Comparison of ENCODE assay signal across 1 cellular context in the genomic region with DNA sequence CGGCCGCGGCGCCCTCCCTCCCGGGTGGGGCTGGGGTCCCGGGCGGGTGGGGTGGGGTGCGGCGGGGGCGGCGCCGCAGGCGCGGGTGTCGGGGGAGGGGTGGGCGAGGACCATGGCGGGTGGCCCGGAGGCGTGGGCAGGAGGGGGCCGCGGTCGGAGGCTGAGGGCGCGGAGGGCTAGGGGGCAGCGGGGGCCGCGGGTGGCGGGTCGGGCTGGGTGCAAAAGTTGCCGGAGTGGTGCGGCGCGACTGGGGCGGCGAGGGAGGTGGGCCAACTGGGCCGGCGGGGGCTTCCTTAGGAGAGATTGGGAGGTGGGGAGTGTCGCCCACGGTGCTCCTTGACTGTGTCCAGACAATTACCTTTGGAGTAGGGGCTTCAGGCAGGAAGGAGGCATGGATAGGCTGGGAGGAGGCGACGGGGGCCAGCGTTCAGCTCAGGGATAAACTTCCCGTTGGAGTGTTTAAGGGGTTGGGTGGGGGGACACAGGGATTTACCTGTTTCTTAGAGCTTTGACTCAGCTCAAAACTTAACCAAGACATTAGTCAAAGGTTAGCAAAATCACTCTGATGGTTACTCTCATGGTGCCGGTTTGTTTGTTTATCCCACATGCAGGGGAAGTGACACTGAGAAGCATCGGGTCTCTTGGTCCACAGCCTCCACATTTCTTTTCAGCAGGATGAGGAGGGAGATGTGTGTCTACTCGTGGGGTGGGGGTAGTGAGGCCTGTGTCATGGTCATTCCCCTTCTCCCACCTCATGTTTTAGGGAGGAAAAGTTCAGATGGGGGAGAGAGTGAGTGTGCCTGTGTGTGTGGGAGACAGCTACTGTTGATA.
A peak's percentile ranks its signal among the peaks of the same experiment; 100 is the strongest.
TF ChIP-seq lines count a peak whose summit lies in the region.

No MANE protein-coding gene starts in this region.

TF ChIP-seq in HEK293, 187 proteins besides CTCF, POLR2A, EP300 and RAD21 (continued from another document and continues in another):
- TF ChIP-seq, protein P1, sequence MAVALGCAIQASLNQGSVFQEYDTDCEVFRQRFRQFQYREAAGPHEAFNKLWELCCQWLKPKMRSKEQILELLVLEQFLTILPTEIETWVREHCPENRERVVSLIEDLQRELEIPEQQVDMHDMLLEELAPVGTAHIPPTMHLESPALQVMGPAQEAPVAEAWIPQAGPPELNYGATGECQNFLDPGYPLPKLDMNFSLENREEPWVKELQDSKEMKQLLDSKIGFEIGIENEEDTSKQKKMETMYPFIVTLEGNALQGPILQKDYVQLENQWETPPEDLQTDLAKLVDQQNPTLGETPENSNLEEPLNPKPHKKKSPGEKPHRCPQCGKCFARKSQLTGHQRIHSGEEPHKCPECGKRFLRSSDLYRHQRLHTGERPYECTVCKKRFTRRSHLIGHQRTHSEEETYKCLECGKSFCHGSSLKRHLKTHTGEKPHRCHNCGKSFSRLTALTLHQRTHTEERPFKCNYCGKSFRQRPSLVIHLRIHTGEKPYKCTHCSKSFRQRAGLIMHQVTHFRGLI (tag by site-specific recombination; IDR thresholded peaks at IDR 0.05) = no peak
- TF ChIP-seq ZNF76 (tag by site-specific recombination; IDR thresholded peaks at IDR 0.05; ENCODE audit: borderline replicate concordance, low read depth) (no peak), ZNF843 (tag by site-specific recombination; IDR thresholded peaks at IDR 0.05) (no peak), ZFHX2 (tag by site-specific recombination; conservative IDR thresholded peaks at IDR 0.05) (peak; percentile 56), ZNF19 (tag by site-specific recombination; IDR thresholded peaks at IDR 0.05; ENCODE audit: low read depth) (no peak), ZNF521 (tag by site-specific recombination; IDR thresholded peaks at IDR 0.05) (no peak), SP3 (tag by site-specific recombination; IDR thresholded peaks at IDR 0.05) (peak; percentile 28; the same call in 1 of the 2 replicates), GLIS1 (tag by site-specific recombination; IDR thresholded peaks at IDR 0.05) (no peak), ZNF561 (tag by site-specific recombination; IDR thresholded peaks at IDR 0.05; ENCODE audit: borderline replicate concordance) (no peak), ZNF394 (tag by site-specific recombination; IDR thresholded peaks at IDR 0.05; ENCODE audit: borderline replicate concordance) (no peak), SP2 (tag by site-specific recombination; IDR thresholded peaks at IDR 0.05) (no peak), ZNF704 (tag by site-specific recombination; IDR thresholded peaks at IDR 0.05) (no peak), ZBTB26 (tag by site-specific recombination; optimal IDR thresholded peaks at IDR 0.05) (peak; percentile 36), ZNF221 (tag by site-specific recombination; IDR thresholded peaks at IDR 0.05; ENCODE audit: borderline replicate concordance) (no peak), GFI1B (tag by site-specific recombination; IDR thresholded peaks at IDR 0.05) (no peak), SCRT2 (tag by site-specific recombination; IDR thresholded peaks at IDR 0.05) (no peak), ZNF785 (tag by site-specific recombination; IDR thresholded peaks at IDR 0.05) (no peak), SALL2 (tag by site-specific recombination; IDR thresholded peaks at IDR 0.05; ENCODE audit: borderline replicate concordance) (no peak), ZNF169 (tag by site-specific recombination; IDR thresholded peaks at IDR 0.05) (no peak), ZNF501 (tag by site-specific recombination; IDR thresholded peaks at IDR 0.05) (no peak), ZNF792 (tag by site-specific recombination; IDR thresholded peaks at IDR 0.05) (no peak), ZNF624 (tag by site-specific recombination; IDR thresholded peaks at IDR 0.05) (no peak), ZNF214 (tag by site-specific recombination; IDR thresholded peaks at IDR 0.05; ENCODE audit: borderline replicate concordance) (no peak), EGR2 (tag by site-specific recombination; IDR thresholded peaks at IDR 0.05; ENCODE audit: low read depth) (peak; percentile 68), KLF17 (tag by site-specific recombination; IDR thresholded peaks at IDR 0.05) (peak; percentile 59; the same call in 1 of the 2 replicates), ZNF335 (tag by site-specific recombination; conservative IDR thresholded peaks at IDR 0.05) (peak; percentile 76; the same call in 1 of the 2 replicates), ZBTB20 (tag by site-specific recombination; IDR thresholded peaks at IDR 0.05) (peak; percentile 50; the same call in 1 of the 2 replicates), RBAK (tag by site-specific recombination; IDR thresholded peaks at IDR 0.05) (no peak), ZNF132 (tag by site-specific recombination; IDR thresholded peaks at IDR 0.05; ENCODE audit: borderline replicate concordance) (no peak), ZNF138 (tag by site-specific recombination; IDR thresholded peaks at IDR 0.05; ENCODE audit: borderline replicate concordance) (no peak), ZNF223 (tag by site-specific recombination; IDR thresholded peaks at IDR 0.05) (no peak), MZF1 (tag by site-specific recombination; IDR thresholded peaks at IDR 0.05; ENCODE audit: borderline replicate concordance) (peak; percentile 51; the same call in 1 of the 2 replicates), KLF8 (tag by site-specific recombination; IDR thresholded peaks at IDR 0.05) (peak; percentile 38; the same call in 1 of the 2 replicates), ZNF600 (tag by site-specific recombination; IDR thresholded peaks at IDR 0.05) (no peak), ZNF391 (tag by site-specific recombination; IDR thresholded peaks at IDR 0.05; ENCODE audit: borderline replicate concordance, low read depth) (no peak), ZNF174 (tag by site-specific recombination; IDR thresholded peaks at IDR 0.05) (no peak), ZNF626 (tag by site-specific recombination; IDR thresholded peaks at IDR 0.05) (no peak), ZNF692 (tag by site-specific recombination; IDR thresholded peaks at IDR 0.05) (0 out of 2 replicates have a peak, but pooled peaks have one; percentile 46), YY1 (tag by site-specific recombination; IDR thresholded peaks at IDR 0.05) (no peak), ZNF274 (IDR thresholded peaks at IDR 0.05; ENCODE audit: low read length) (no peak), ZNF274 (tag by site-specific recombination; IDR thresholded peaks at IDR 0.05; ENCODE audit: borderline replicate concordance) (no peak), ZSCAN18 (tag by site-specific recombination; IDR thresholded peaks at IDR 0.05) (no peak), ZSCAN4 (tag by site-specific recombination; IDR thresholded peaks at IDR 0.05) (no peak), ZNF350 (tag by site-specific recombination; IDR thresholded peaks at IDR 0.05) (no peak), ZNF324 (tag by site-specific recombination; IDR thresholded peaks at IDR 0.05) (no peak), ZNF777 (tag by site-specific recombination; IDR thresholded peaks at IDR 0.05; ENCODE audit: borderline replicate concordance) (no peak), PRDM1 (tag by site-specific recombination; IDR thresholded peaks at IDR 0.05) (peak; percentile 96)
- TF ChIP-seq, protein P2, sequence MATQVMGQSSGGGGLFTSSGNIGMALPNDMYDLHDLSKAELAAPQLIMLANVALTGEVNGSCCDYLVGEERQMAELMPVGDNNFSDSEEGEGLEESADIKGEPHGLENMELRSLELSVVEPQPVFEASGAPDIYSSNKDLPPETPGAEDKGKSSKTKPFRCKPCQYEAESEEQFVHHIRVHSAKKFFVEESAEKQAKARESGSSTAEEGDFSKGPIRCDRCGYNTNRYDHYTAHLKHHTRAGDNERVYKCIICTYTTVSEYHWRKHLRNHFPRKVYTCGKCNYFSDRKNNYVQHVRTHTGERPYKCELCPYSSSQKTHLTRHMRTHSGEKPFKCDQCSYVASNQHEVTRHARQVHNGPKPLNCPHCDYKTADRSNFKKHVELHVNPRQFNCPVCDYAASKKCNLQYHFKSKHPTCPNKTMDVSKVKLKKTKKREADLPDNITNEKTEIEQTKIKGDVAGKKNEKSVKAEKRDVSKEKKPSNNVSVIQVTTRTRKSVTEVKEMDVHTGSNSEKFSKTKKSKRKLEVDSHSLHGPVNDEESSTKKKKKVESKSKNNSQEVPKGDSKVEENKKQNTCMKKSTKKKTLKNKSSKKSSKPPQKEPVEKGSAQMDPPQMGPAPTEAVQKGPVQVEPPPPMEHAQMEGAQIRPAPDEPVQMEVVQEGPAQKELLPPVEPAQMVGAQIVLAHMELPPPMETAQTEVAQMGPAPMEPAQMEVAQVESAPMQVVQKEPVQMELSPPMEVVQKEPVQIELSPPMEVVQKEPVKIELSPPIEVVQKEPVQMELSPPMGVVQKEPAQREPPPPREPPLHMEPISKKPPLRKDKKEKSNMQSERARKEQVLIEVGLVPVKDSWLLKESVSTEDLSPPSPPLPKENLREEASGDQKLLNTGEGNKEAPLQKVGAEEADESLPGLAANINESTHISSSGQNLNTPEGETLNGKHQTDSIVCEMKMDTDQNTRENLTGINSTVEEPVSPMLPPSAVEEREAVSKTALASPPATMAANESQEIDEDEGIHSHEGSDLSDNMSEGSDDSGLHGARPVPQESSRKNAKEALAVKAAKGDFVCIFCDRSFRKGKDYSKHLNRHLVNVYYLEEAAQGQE (tag by site-specific recombination; IDR thresholded peaks at IDR 0.05) = no peak
- TF ChIP-seq, protein P3, sequence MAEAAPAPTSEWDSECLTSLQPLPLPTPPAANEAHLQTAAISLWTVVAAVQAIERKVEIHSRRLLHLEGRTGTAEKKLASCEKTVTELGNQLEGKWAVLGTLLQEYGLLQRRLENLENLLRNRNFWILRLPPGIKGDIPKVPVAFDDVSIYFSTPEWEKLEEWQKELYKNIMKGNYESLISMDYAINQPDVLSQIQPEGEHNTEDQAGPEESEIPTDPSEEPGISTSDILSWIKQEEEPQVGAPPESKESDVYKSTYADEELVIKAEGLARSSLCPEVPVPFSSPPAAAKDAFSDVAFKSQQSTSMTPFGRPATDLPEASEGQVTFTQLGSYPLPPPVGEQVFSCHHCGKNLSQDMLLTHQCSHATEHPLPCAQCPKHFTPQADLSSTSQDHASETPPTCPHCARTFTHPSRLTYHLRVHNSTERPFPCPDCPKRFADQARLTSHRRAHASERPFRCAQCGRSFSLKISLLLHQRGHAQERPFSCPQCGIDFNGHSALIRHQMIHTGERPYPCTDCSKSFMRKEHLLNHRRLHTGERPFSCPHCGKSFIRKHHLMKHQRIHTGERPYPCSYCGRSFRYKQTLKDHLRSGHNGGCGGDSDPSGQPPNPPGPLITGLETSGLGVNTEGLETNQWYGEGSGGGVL (tag by site-specific recombination; IDR thresholded peaks at IDR 0.05) = peak; percentile 97
